15 cellular contexts compared by ENCODE assay signal in genomic region chr11:13149991-13150390, GRCh38.
"Had no signal": no experiment of that assay in that cellular context is flagged by ENCODE, and none has a peak within 500 bp of the region (broad histone marks: within the 10 kb centered on the region; RNA-seq: fewer than 3 reads in every experiment).

No MANE protein-coding gene starts in this region.

- DNase-seq: colonic mucosa; dermis blood vessel endothelial cell; foreskin keratinocyte; kidney; left cardiac atrium; left ventricle myocardium superior; naive thymus-derived CD8-positive, alpha-beta T cell; posterior cingulate gyrus; sigmoid colon; stimulated activated CD4-positive, alpha-beta T cell treated with anti-CD3 and anti-CD28 coated beads, Interleukin-2, amount 100 ng/mL, for 24 hours; stimulated activated CD4-positive, alpha-beta T cell treated with anti-CD3 and anti-CD28 coated beads, Interleukin-4, amount 100 ng/mL, for 4 hours; stimulated activated naive B cell treated with anti-CD40 and anti-IgM and Interleukin-4, amounts not matched to agents 10 μg/mL and 1 μg/mL and 100 μg/mL, for 72 hours; stimulated activated naive CD8-positive, alpha-beta T cell treated with anti-CD3 and anti-CD28 coated beads, Interleukin-15, amount 100 ng/mL, for 72 hours; transverse colon had no signal

- H3K36me3 Mint-ChIP-seq: naive thymus-derived CD8-positive, alpha-beta T cell; stimulated activated naive B cell treated with anti-CD40 and anti-IgM and Interleukin-4, amounts not matched to agents 10 μg/mL and 1 μg/mL and 100 μg/mL, for 72 hours had no signal

- H3K4me1 Mint-ChIP-seq: stimulated activated naive B cell treated with anti-CD40 and anti-IgM and Interleukin-4, amounts not matched to agents 10 μg/mL and 1 μg/mL and 100 μg/mL, for 72 hours; stimulated activated naive CD8-positive, alpha-beta T cell treated with anti-CD3 and anti-CD28 coated beads, Interleukin-15, amount 100 ng/mL, for 72 hours had no signal

- ATAC-seq: foreskin keratinocyte; left cardiac atrium; left ventricle myocardium superior; naive thymus-derived CD8-positive, alpha-beta T cell; stimulated activated naive B cell treated with anti-CD40 and anti-IgM and Interleukin-4, amounts not matched to agents 10 μg/mL and 1 μg/mL and 100 μg/mL, for 72 hours; stimulated activated naive CD8-positive, alpha-beta T cell treated with anti-CD3 and anti-CD28 coated beads, Interleukin-15, amount 100 ng/mL, for 72 hours had no signal

- H3K9me3 Mint-ChIP-seq: stimulated activated naive B cell treated with anti-CD40 and anti-IgM and Interleukin-4, amounts not matched to agents 10 μg/mL and 1 μg/mL and 100 μg/mL, for 72 hours; stimulated activated naive CD8-positive, alpha-beta T cell treated with anti-CD3 and anti-CD28 coated beads, Interleukin-15, amount 100 ng/mL, for 72 hours had no signal

- H3K27ac Mint-ChIP-seq: naive thymus-derived CD8-positive, alpha-beta T cell; stimulated activated naive B cell treated with anti-CD40 and anti-IgM and Interleukin-4, amounts not matched to agents 10 μg/mL and 1 μg/mL and 100 μg/mL, for 72 hours; stimulated activated naive CD8-positive, alpha-beta T cell treated with anti-CD3 and anti-CD28 coated beads, Interleukin-15, amount 100 ng/mL, for 72 hours had no signal

- H3K4me3 Mint-ChIP-seq: naive thymus-derived CD8-positive, alpha-beta T cell; neural crest cell; stimulated activated naive B cell treated with anti-CD40 and anti-IgM and Interleukin-4, amounts not matched to agents 10 μg/mL and 1 μg/mL and 100 μg/mL, for 72 hours; stimulated activated naive CD8-positive, alpha-beta T cell treated with anti-CD3 and anti-CD28 coated beads, Interleukin-15, amount 100 ng/mL, for 72 hours had no signal
